ENCODE assay signal across 3 cellular contexts in the genomic region with DNA sequence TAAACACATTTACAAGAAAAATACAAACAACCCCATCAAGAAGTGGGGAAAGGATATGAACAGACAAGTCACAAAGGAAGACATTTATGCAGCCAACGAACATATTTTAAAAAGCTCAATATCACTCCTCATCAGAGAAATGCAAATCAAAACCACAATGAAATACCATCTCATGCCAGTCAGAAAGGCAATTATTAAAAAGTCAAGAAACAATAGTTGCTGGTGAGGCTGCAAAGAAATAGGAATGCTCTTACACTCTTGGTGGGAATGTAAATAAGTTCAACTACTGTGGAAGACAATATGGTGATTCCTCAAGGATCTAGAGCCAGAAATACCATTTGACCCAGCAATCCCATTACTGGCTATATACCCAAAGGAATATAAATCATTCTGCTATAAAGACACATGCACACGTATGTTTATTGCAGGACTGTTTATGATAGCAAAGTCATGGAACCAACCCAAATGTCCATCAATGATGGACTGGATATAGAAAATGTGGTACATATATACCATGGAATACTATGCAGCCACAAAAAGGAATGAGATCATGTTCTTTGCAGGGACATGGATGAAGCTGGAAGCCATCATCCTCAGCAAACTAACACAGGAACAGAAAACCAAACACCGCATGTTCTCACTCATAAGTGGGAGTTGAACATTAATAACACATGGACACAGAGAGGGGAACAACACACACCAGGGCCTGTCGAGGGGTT. TPM values are rescaled to one million over a fixed set of nuclear protein-coding genes. Genes with fewer than 3 reads are reported as not detected.
"Had no signal": no experiment of that assay in that cellular context is flagged by ENCODE, and none has a peak within 500 bp of the region (broad histone marks: within the 10 kb centered on the region; RNA-seq: fewer than 3 reads in every experiment).

No MANE protein-coding gene starts in this region.

RNA-seq across cellular contexts. Expression of a gene that starts 15.9 kb away (rescaled TPM):
- total RNA-seq: OCI-LY7, PC-9, SJSA1 had no signal
